ENCODE assay signal across 9 cellular contexts in the genomic region with DNA sequence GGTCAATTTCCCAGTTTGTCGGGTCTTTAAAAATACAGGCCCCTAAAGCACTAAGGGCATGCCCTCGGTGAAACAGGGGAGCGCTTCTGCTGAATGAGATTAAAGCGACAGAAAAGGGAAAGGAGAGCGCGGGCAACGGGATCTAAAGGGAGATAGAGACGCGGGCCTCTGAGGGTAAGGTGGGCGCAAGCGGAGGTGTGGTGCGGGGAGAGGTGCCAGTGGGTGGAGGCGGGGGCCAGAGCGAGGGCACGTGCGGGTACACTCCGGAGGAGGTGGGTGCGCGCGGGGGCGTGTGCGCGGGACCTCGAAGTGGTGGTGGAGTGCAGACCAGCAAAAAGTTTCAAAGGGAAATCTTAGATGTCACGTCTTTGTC. TPM values are rescaled to one million over a fixed set of nuclear protein-coding genes. Genes with fewer than 3 reads are reported as not detected.
DNase-seq lines count a peak whose midpoint lies in the region; ATAC-seq and TF ChIP-seq lines count a peak whose summit lies in the region.
"Had no signal": no experiment of that assay in that cellular context is flagged by ENCODE, and none has a peak within 500 bp of the region (broad histone marks: within the 10 kb centered on the region; RNA-seq: fewer than 3 reads in every experiment).

No MANE protein-coding gene starts in this region.

- H3K27ac ChIP-seq in VCaP (peak overlapping the region; percentile 89), colonic mucosa (peak overlapping the region; percentile 76), mesendoderm (ENCODE audit: low read depth, low read length) (no peak overlapping the region), stomach (peak overlapping the region; percentile 75 to 93 (median 90))

- peak overlapping the region; percentile 72 for H3K4me3 ChIP-seq in colonic mucosa
- peak overlapping the region; percentile 87 for H3K4me3 ChIP-seq in mesendoderm (ENCODE audit: low read length)
- peak overlapping the region; percentile 77 to 88 (median 80) for H3K4me3 ChIP-seq in stomach

- H2BK120ac ChIP-seq in mesendoderm (ENCODE audit: low read depth, low read length) = no peak overlapping the region

- H3K79me2 ChIP-seq in mesendoderm (ENCODE audit: control insufficient read depth, insufficient read depth, low read length) = no peaks in the 10 kb centered on the region

- H3K18ac ChIP-seq in mesendoderm (ENCODE audit: low read length) = no peak overlapping the region

- peak; percentile 21 for ATAC-seq in HG03108 (IDR thresholded peaks at IDR 0.05; ENCODE audit: unreplicated experiment)

- H3K9me3 ChIP-seq in colonic mucosa = no peaks in the 10 kb centered on the region
- no peaks in the 10 kb centered on the region for H3K9me3 ChIP-seq in stomach

- no peak for TF ChIP-seq POLR2A in stomach (IDR thresholded peaks at IDR 0.05)

- intact Hi-C loops in colonic mucosa (cut with DNase I) (loop anchor here (2.0 to 10.0 kb wide), 2 partner anchors 327 to 569 kb away; no protein-coding TSS in a partner anchor), stomach (cut with DNase I; ENCODE audit: low total_unique reads) (no loop called here)

- H3K79me1 ChIP-seq in mesendoderm (ENCODE audit: low read length) = no peaks in the 10 kb centered on the region

- no peak overlapping the region for H2BK15ac ChIP-seq in mesendoderm (replicated peaks; ENCODE audit: low read depth)

- H3K4me2 ChIP-seq in mesendoderm (ENCODE audit: low read length) = peak overlapping the region; percentile 88

- H3K4me1 ChIP-seq in colonic mucosa (no peaks in the 10 kb centered on the region), mesendoderm (ENCODE audit: control insufficient read depth, low read depth, low read length) (peaks cover 2% of the 10 kb centered on the region), stomach (peaks cover 6 to 45% (median 31%) of the 10 kb centered on the region in 4 donors)

- peak overlapping the region; percentile 93 to 99 for H3K9ac ChIP-seq in colonic mucosa (ENCODE audit: low read depth in 2 of 2, low read length in 2 of 2)
- peak overlapping the region; percentile 90 for H3K9ac ChIP-seq in mesendoderm (ENCODE audit: low read length)

- H2BK5ac ChIP-seq in mesendoderm (ENCODE audit: low read length) = no peak overlapping the region

- peak overlapping the region; percentile 91 for H3K56ac ChIP-seq in mesendoderm (ENCODE audit: low read length)

- WGBS in mesendoderm (ENCODE audit: extremely low coverage, insufficient coverage, low lambda C conversion rate) = no CpG with 5 or more reads among the region's 25 CpGs
- WGBS in stomach, 5 donors = 1 to 2% (median 1%) methylated on average over 22 to 25 of the region's 25 CpGs

- TF ChIP-seq EP300 in stomach (IDR thresholded peaks at IDR 0.05) = no peak

- H2AK5ac ChIP-seq in mesendoderm (ENCODE audit: low read length) = no peak overlapping the region

- H4K5ac ChIP-seq in mesendoderm (ENCODE audit: low read length) = no peak overlapping the region

- no peak overlapping the region for H3K4ac ChIP-seq in mesendoderm (ENCODE audit: low read depth, low read length)

- DNase-seq in NCI-H510A treated with DMSO at 0.1 percent for 48 hours (lab: John Stamatoyannopoulos, UW) = peak; percentile 20
- no peak for DNase-seq in NCI-H510A (lab: John Stamatoyannopoulos, UW)
- DNase-seq in colonic mucosa = peak; percentile 49
- no peak for DNase-seq in mesendoderm
- no peak for DNase-seq in stomach
- DNase-seq in hepatic stellate cell (ENCODE audit: low spot score) = no peak
- DNase-seq: DND-41 had no signal

- H3K27me3 ChIP-seq in colonic mucosa (no peaks in the 10 kb centered on the region), mesendoderm (ENCODE audit: insufficient read depth, low read length, poor library complexity) (peaks cover 13% of the 10 kb centered on the region), stomach (no peaks in the 10 kb centered on the region)

- H3K36me3 ChIP-seq in colonic mucosa = no peaks in the 10 kb centered on the region
- H3K36me3 ChIP-seq in mesendoderm (ENCODE audit: control insufficient read depth, insufficient read depth, low read length) = no peaks in the 10 kb centered on the region
- H3K36me3 ChIP-seq in stomach = no peaks in the 10 kb centered on the region

- TF ChIP-seq CTCF in VCaP (conservative IDR thresholded peaks at IDR 0.05) = no peak
- no peak for TF ChIP-seq CTCF in colonic mucosa (IDR thresholded peaks at IDR 0.05)
- TF ChIP-seq CTCF in stomach (IDR thresholded peaks at IDR 0.05) = no peak

- no peak overlapping the region for H3K23ac ChIP-seq in mesendoderm (ENCODE audit: low read length)

- no peak overlapping the region for H4K8ac ChIP-seq in mesendoderm (ENCODE audit: low read depth, low read length)

RNA-seq across cellular contexts. Expression of a gene that starts 0.8 kb away (rescaled TPM):
- total RNA-seq in colonic mucosa (10 to 100 TPM; 20.0 to 30.1 TPM), stomach (10 to 100 TPM; 20.3 to 30.3 (median 26.3) TPM)
- polyA plus RNA-seq in mesendoderm (2013, experiment 1 of 2) = 0.94 TPM
- polyA plus RNA-seq in mesendoderm (2013, experiment 2 of 2) = 0.85 TPM
- polyA plus RNA-seq in stomach = 1 to 10 TPM; 1.7 to 2.7 (median 2.3) TPM

Comparison
In these comparisons a context has a peak if more than half of its experiments do, and no peak if none do; other contexts are left out.
1. DNase-seq: peak in NCI-H510A treated with DMSO at 0.1 percent for 48 hours (single experiment) and colonic mucosa (single experiment); none in NCI-H510A (single experiment), mesendoderm (single experiment), stomach (single experiment) and hepatic stellate cell (single experiment).
2. Peak in every context shown above with its lines, with median percentiles within 50 percentile points of each other: H3K4me3 ChIP-seq.